8 cellular contexts compared by ENCODE assay signal in genomic region chr3:142993958-142994442, GRCh38. TPM values are rescaled to one million over a fixed set of nuclear protein-coding genes. Genes with fewer than 3 reads are reported as not detected.
DNase-seq lines count a peak whose midpoint lies in the region; ATAC-seq and TF ChIP-seq lines count a peak whose summit lies in the region.

No MANE protein-coding gene starts in this region.

- peaks cover 34% of the 10 kb centered on the region for H3K27me3 Mint-ChIP-seq in activated CD8-positive, alpha-beta memory T cell treated with anti-CD3 and anti-CD28 coated beads, Interleukin-2, amount 10 ng/mL, durations not matched to agents 7 days and 5 days
- peaks cover 13 to 17% of the 10 kb centered on the region in 2 donors for H3K27me3 Mint-ChIP-seq in natural killer cell treated with Interleukin-12 subunit alpha and Interleukin-12 subunit beta and Interleukin-15 and Interleukin-18, amount 100 ng/mL, for 72 hours

- TF ChIP-seq CTCF in epithelial cell of proximal tubule (conservative IDR thresholded peaks at IDR 0.05; ENCODE audit: low read depth, low read length): peak; percentile 78

- H3K27ac Mint-ChIP-seq in activated CD8-positive, alpha-beta memory T cell treated with anti-CD3 and anti-CD28 coated beads, Interleukin-2, amount 10 ng/mL, durations not matched to agents 7 days and 5 days: no peak overlapping the region
- H3K27ac Mint-ChIP-seq in natural killer cell treated with Interleukin-12 subunit alpha and Interleukin-12 subunit beta and Interleukin-15 and Interleukin-18, amount 100 ng/mL, for 72 hours: no peak overlapping the region

- H3K4me3 ChIP-seq in epithelial cell of proximal tubule (ENCODE audit: low read depth, low read length): no peak overlapping the region

- H3K4me3 Mint-ChIP-seq in activated CD8-positive, alpha-beta memory T cell treated with anti-CD3 and anti-CD28 coated beads, Interleukin-2, amount 10 ng/mL, durations not matched to agents 7 days and 5 days: no peak overlapping the region
- H3K4me3 Mint-ChIP-seq in natural killer cell treated with Interleukin-12 subunit alpha and Interleukin-12 subunit beta and Interleukin-15 and Interleukin-18, amount 100 ng/mL, for 72 hours: no peak overlapping the region

- H3K9me3 Mint-ChIP-seq in activated CD8-positive, alpha-beta memory T cell treated with anti-CD3 and anti-CD28 coated beads, Interleukin-2, amount 10 ng/mL, durations not matched to agents 7 days and 5 days (ENCODE audit: low read depth): no peaks in the 10 kb centered on the region
- no peaks in the 10 kb centered on the region for H3K9me3 Mint-ChIP-seq in natural killer cell treated with Interleukin-12 subunit alpha and Interleukin-12 subunit beta and Interleukin-15 and Interleukin-18, amount 100 ng/mL, for 72 hours

- H3K27ac ChIP-seq in substantia nigra (ENCODE audit: low read depth, low read length, poor library complexity, severe bottlenecking): no peak overlapping the region

- peak; percentile 82 for DNase-seq in Ammon's horn (ENCODE audit: low spot score)
- peak; percentile 28 for DNase-seq in HPDE6-E6E7 (ENCODE audit: extremely low spot score)
- DNase-seq in NOMO-1 treated with DMSO at 0.1 percent for 48 hours (lab: John Stamatoyannopoulos, UW; ENCODE audit: unreplicated experiment): peak; percentile 98
- peak; percentile 74 for DNase-seq in activated CD8-positive, alpha-beta memory T cell treated with anti-CD3 and anti-CD28 coated beads, Interleukin-2, amount 10 ng/mL, durations not matched to agents 7 days and 5 days
- no peak for DNase-seq in epithelial cell of proximal tubule (ENCODE audit: low read depth)
- peak; percentile 67 for DNase-seq in natural killer cell treated with Interleukin-12 subunit alpha and Interleukin-12 subunit beta and Interleukin-15 and Interleukin-18, amount 100 ng/mL, for 72 hours (ENCODE audit: low spot score)
- peak in 30 of 49 donors; percentile 3 to 50 (median 16) for DNase-seq in substantia nigra (lab: John Stamatoyannopoulos, UW)

- CTCF ChIA-PET in activated CD8-positive, alpha-beta memory T cell treated with anti-CD3 and anti-CD28 coated beads, Interleukin-2, amount 10 ng/mL, durations not matched to agents 7 days and 5 days (lab: Charles Lee): interaction anchor here (0.7 to 4.1 kb wide), 8 partner anchors 9 to 401 kb away, joined by 3 to 26 read pairs (median 3); no protein-coding TSS in a partner anchor

- H3K36me3 Mint-ChIP-seq in activated CD8-positive, alpha-beta memory T cell treated with anti-CD3 and anti-CD28 coated beads, Interleukin-2, amount 10 ng/mL, durations not matched to agents 7 days and 5 days: no peaks in the 10 kb centered on the region
- H3K36me3 Mint-ChIP-seq in natural killer cell treated with Interleukin-12 subunit alpha and Interleukin-12 subunit beta and Interleukin-15 and Interleukin-18, amount 100 ng/mL, for 72 hours: no peaks in the 10 kb centered on the region

- peaks cover 4% of the 10 kb centered on the region for H3K4me1 Mint-ChIP-seq in activated CD8-positive, alpha-beta memory T cell treated with anti-CD3 and anti-CD28 coated beads, Interleukin-2, amount 10 ng/mL, durations not matched to agents 7 days and 5 days
- peaks cover 0 to 8% of the 10 kb centered on the region in 2 donors for H3K4me1 Mint-ChIP-seq in natural killer cell treated with Interleukin-12 subunit alpha and Interleukin-12 subunit beta and Interleukin-15 and Interleukin-18, amount 100 ng/mL, for 72 hours (ENCODE audit: low read depth in 2 of 2)

- ATAC-seq in GM19035 (IDR thresholded peaks at IDR 0.05; ENCODE audit: unreplicated experiment): peak; percentile 72
- peak; percentile 69 for ATAC-seq in activated CD8-positive, alpha-beta memory T cell treated with anti-CD3 and anti-CD28 coated beads, Interleukin-2, amount 10 ng/mL, durations not matched to agents 7 days and 5 days
- ATAC-seq in natural killer cell treated with Interleukin-12 subunit alpha and Interleukin-12 subunit beta and Interleukin-15 and Interleukin-18, amount 100 ng/mL, for 72 hours: peak; percentile 66 to 67

RNA-seq across cellular contexts. Expression of gene U2SURP, which starts 7.4 kb away (rescaled TPM):
- total RNA-seq in activated CD8-positive, alpha-beta memory T cell treated with anti-CD3 and anti-CD28 coated beads, Interleukin-2, amount 10 ng/mL, durations not matched to agents 7 days and 5 days: 100 to 1,000 TPM; 155 to 163 TPM
- 65.5 and 77.7 TPM in 2 replicates for total RNA-seq in epithelial cell of proximal tubule
- total RNA-seq in natural killer cell treated with Interleukin-12 subunit alpha and Interleukin-12 subunit beta and Interleukin-15 and Interleukin-18, amount 100 ng/mL, for 72 hours: 100 to 1,000 TPM; 113 to 166 TPM

RNA-seq across cellular contexts. Expression of gene PAQR9, which starts 30.5 kb away (rescaled TPM):
- total RNA-seq in activated CD8-positive, alpha-beta memory T cell treated with anti-CD3 and anti-CD28 coated beads, Interleukin-2, amount 10 ng/mL, durations not matched to agents 7 days and 5 days: not detected
- 0.29 and 0.63 TPM in 2 replicates for total RNA-seq in epithelial cell of proximal tubule
- total RNA-seq in natural killer cell treated with Interleukin-12 subunit alpha and Interleukin-12 subunit beta and Interleukin-15 and Interleukin-18, amount 100 ng/mL, for 72 hours: not detected
